Comparison of ENCODE assay signal across 22 cellular contexts in the genomic region with DNA sequence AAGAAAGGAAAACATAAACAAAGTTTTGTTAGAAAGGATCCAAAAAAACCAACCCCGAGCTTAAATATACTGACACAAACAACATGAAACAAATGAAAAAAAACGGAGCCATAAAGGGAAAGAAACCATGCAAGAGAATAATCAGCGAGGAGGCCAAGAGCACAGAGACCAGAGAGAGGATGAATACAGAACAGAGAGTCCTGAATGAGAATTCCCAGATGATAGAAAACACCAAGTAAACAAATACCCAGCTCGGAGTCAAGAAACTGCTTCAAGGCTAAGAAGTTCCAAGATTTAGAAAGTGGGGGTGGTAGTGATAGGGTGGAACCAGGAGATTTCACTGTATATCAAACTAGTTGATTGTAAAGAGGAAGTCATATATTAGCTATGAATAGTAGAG.
A peak's percentile ranks its signal among the peaks of the same experiment; 100 is the strongest.
DNase-seq lines count a peak whose midpoint lies in the region; FAIRE-seq and TF ChIP-seq lines count a peak whose summit lies in the region.
"Had no signal": no experiment of that assay in that cellular context is flagged by ENCODE, and none has a peak within 500 bp of the region (broad histone marks: within the 10 kb centered on the region; RNA-seq: fewer than 3 reads in every experiment).

No MANE protein-coding gene starts in this region.

- H4K20me1 ChIP-seq in H1 (replicated peaks in 1 of 2; ENCODE audit: control insufficient read depth in 1 of 2, insufficient read depth in 2 of 2, low read length in 2 of 2), result no peaks in the 10 kb centered on the region

- peak; percentile 4 for DNase-seq in activated CD4-positive, alpha-beta T cell treated with anti-CD3 and anti-CD28 coated beads, Interleukin-2, amount 10 ng/mL, durations not matched to agents 24 days and 14 days
- DNase-seq in activated CD4-positive, alpha-beta T cell treated with anti-CD3 and anti-CD28 coated beads for 1 hour, result no peak
- DNase-seq in H1 (ENCODE audit: low read depth in 1 of 2, low spot score in 2 of 2) (no peak), neural crest cell (ENCODE audit: low read depth, low spot score) (no peak), testis (peak; percentile 22), esophagus squamous epithelium (lab: John Stamatoyannopoulos, UW) (no peak), DMS79 treated with DMSO at 0.1 percent for 48 hours (lab: John Stamatoyannopoulos, UW) (no peak)
- DNase-seq: Calu3; DND-41; Karpas-422; NCI-H1092 treated with DMSO at 0.1 percent for 48 hours; NCI-H1436; NCI-H187 treated with DMSO at 0.1 percent for 48 hours; NCI-H2171 treated with DMSO at 0.1 percent for 48 hours; NCI-H524 treated with DMSO at 0.1 percent for 48 hours; NCI-H82; NK-92 treated with Interleukin-12 subunit alpha and Interleukin-12 subunit beta, amount 100 ng/mL, for 24 hours; PC-3 had no signal

- H3K27me3 ChIP-seq in H1 (replicated peaks in 1 of 4; ENCODE audit: control insufficient read depth in 3 of 4, extremely low read depth in 1 of 4, insufficient read depth in 3 of 4, low read length in 3 of 4) (no peaks in the 10 kb centered on the region), testis (no peaks in the 10 kb centered on the region), esophagus squamous epithelium (no peaks in the 10 kb centered on the region)
- H3K27me3 ChIP-seq: SJSA1 had no signal

- no peak overlapping the region for H3K4ac ChIP-seq in H1 (replicated peaks; ENCODE audit: insufficient read length, low read depth, low read length)

- no peaks in the 10 kb centered on the region for H3K36me3 Mint-ChIP-seq in activated CD4-positive, alpha-beta T cell treated with anti-CD3 and anti-CD28 coated beads, Interleukin-2, amount 10 ng/mL, durations not matched to agents 24 days and 14 days (ENCODE audit: low read depth)
- no peaks in the 10 kb centered on the region for H3K36me3 Mint-ChIP-seq in neural crest cell (ENCODE audit: low read depth)

- H3K4me3 Mint-ChIP-seq in activated CD4-positive, alpha-beta T cell treated with anti-CD3 and anti-CD28 coated beads, Interleukin-2, amount 10 ng/mL, durations not matched to agents 24 days and 14 days, result no peak overlapping the region
- no peak overlapping the region for H3K4me3 Mint-ChIP-seq in neural crest cell

- POLR2A ChIA-PET in H1 (lab: Charles Lee; ENCODE audit: partially characterized antibody), result no interaction called here

- H3K4me2 ChIP-seq in H1 (ENCODE audit: insufficient read depth in 1 of 2, low read depth in 2 of 2, low read length in 2 of 2), result no peak overlapping the region

- no peaks in the 10 kb centered on the region for H3K9me3 Mint-ChIP-seq in activated CD4-positive, alpha-beta T cell treated with anti-CD3 and anti-CD28 coated beads, Interleukin-2, amount 10 ng/mL, durations not matched to agents 24 days and 14 days
- peaks cover 2% of the 10 kb centered on the region for H3K9me3 Mint-ChIP-seq in neural crest cell

- H2AFZ ChIP-seq in H1 (ENCODE audit: low read length), result no peak overlapping the region

- H3K9me3 ChIP-seq in H1 (ENCODE audit: insufficient read depth in 2 of 2, low read depth in 1 of 2, low read length in 1 of 2) (no peaks in the 10 kb centered on the region), testis (no peaks in the 10 kb centered on the region), esophagus squamous epithelium (no peaks in the 10 kb centered on the region)
- H3K9me3 ChIP-seq: SJSA1 had no signal

- no peak overlapping the region for H3K4me3 ChIP-seq in H1 (ENCODE audit: extremely low read depth in 1 of 4, insufficient read depth in 2 of 4, low read depth in 3 of 4, low read length in 4 of 4)
- H3K4me3 ChIP-seq in testis, result no peak overlapping the region
- no peak overlapping the region for H3K4me3 ChIP-seq in esophagus squamous epithelium
- H3K4me3 ChIP-seq: SJSA1 had no signal

- H3K4me1 Mint-ChIP-seq in activated CD4-positive, alpha-beta T cell treated with anti-CD3 and anti-CD28 coated beads, Interleukin-2, amount 10 ng/mL, durations not matched to agents 24 days and 14 days, result no peaks in the 10 kb centered on the region
- no peaks in the 10 kb centered on the region for H3K4me1 Mint-ChIP-seq in neural crest cell

- TF ChIP-seq RAD21 in H1 (IDR thresholded peaks at IDR 0.05 in 1 of 2, conservative IDR thresholded peaks at IDR 0.05 in 1 of 2; ENCODE audit: low read depth in 2 of 2, low read length in 2 of 2), result no peak

- CTCF ChIA-PET in H1 (lab: Charles Lee; ENCODE audit: partially characterized antibody), result no interaction called here

- H3K18ac ChIP-seq in H1 (ENCODE audit: extremely low read depth, low read length), result no peak overlapping the region

- TF ChIP-seq CTCF in H1 (IDR thresholded peaks at IDR 0.05; ENCODE audit: control extremely low read depth in 1 of 3, insufficient read depth in 1 of 3, low read depth in 1 of 3, low read length in 3 of 3) (no peak), neural crest cell (conservative IDR thresholded peaks at IDR 0.05) (no peak), testis (IDR thresholded peaks at IDR 0.05) (no peak), esophagus squamous epithelium (IDR thresholded peaks at IDR 0.05) (no peak)

- no peak overlapping the region for H4K8ac ChIP-seq in H1 (ENCODE audit: extremely low read depth, insufficient read depth, low read length)

- H3K27ac ChIP-seq in H1 (ENCODE audit: low read depth, low read length) (no peak overlapping the region), testis (peak overlapping the region in 1 of 2 donors; percentile 0), esophagus squamous epithelium (no peak overlapping the region)
- H3K27ac ChIP-seq: 22Rv1, SJSA1 had no signal

- H3K56ac ChIP-seq in H1 (replicated peaks; ENCODE audit: insufficient read length, low read depth, low read length), result no peak overlapping the region

- no peak overlapping the region for H3K27ac Mint-ChIP-seq in activated CD4-positive, alpha-beta T cell treated with anti-CD3 and anti-CD28 coated beads, Interleukin-2, amount 10 ng/mL, durations not matched to agents 24 days and 14 days
- H3K27ac Mint-ChIP-seq in neural crest cell (ENCODE audit: unreplicated experiment), result peak overlapping the region; percentile 28

- no peak overlapping the region for H3K23ac ChIP-seq in H1 (ENCODE audit: insufficient read length)

- WGBS in H1 (ENCODE audit: extremely low coverage in 1 of 2, insufficient coverage in 1 of 2, insufficient read length in 1 of 2, insufficient replicate concordance in 2 of 2, low coverage in 1 of 2, low lambda C conversion rate in 2 of 2, missing lambda C conversion rate in 1 of 2), 2 experiments, result 93% methylated on average over 4 of the region's 4 CpGs; no CpG with 5 or more reads in 1 of the 2 experiments
- WGBS in testis, 2 donors, result 40 to 42% methylated on average over 4 of the region's 4 CpGs
- WGBS in esophagus squamous epithelium, 2 donors, result 61 to 77% methylated on average over 4 of the region's 4 CpGs

- H3K9ac ChIP-seq in H1 (replicated peaks in 1 of 4; ENCODE audit: extremely low read depth in 1 of 4, low read depth in 3 of 4, low read length in 3 of 4), result no peak overlapping the region

- H3K14ac ChIP-seq in H1 (ENCODE audit: insufficient read length), result no peak overlapping the region

- H3K4me1 ChIP-seq in H1 (replicated peaks in 1 of 4; ENCODE audit: control insufficient read depth in 3 of 4, insufficient read depth in 4 of 4, low read length in 3 of 4) (no peaks in the 10 kb centered on the region), testis (peaks cover 6% of the 10 kb centered on the region), esophagus squamous epithelium (no peaks in the 10 kb centered on the region)

- no peaks in the 10 kb centered on the region for H3K79me1 ChIP-seq in H1 (ENCODE audit: low read depth, low read length)

- H2BK15ac ChIP-seq in H1 (ENCODE audit: low read length), result no peak overlapping the region

- H4K5ac ChIP-seq in H1 (ENCODE audit: insufficient read length, low read depth, low read length), result no peak overlapping the region

- peak; percentile 63 for FAIRE-seq in H1 (lab: Jason Lieb, UNC)
- FAIRE-seq: GM19239, H54 had no signal

- no peak overlapping the region for H2BK20ac ChIP-seq in H1 (ENCODE audit: low read length)

- H2BK5ac ChIP-seq in H1 (ENCODE audit: low read depth, low read length), result no peak overlapping the region

- H2BK120ac ChIP-seq in H1 (replicated peaks; ENCODE audit: low read depth, low read length), result no peak overlapping the region

- H3K36me3 ChIP-seq in H1 (ENCODE audit: control insufficient read depth in 2 of 4, insufficient read depth in 4 of 4, low read length in 3 of 4) (no peaks in the 10 kb centered on the region), testis (ENCODE audit: low read depth, missing control alignments) (no peaks in the 10 kb centered on the region), esophagus squamous epithelium (no peaks in the 10 kb centered on the region)
- H3K36me3 ChIP-seq: SJSA1 had no signal

- no peak for TF ChIP-seq POLR2A in H1 (IDR thresholded peaks at IDR 0.05; ENCODE audit: control extremely low read depth in 1 of 2, low read depth in 2 of 2, low read length in 2 of 2)
- no peak for TF ChIP-seq POLR2A in testis (IDR thresholded peaks at IDR 0.05)
- TF ChIP-seq POLR2A in esophagus squamous epithelium (IDR thresholded peaks at IDR 0.05), result no peak

- H3K79me2 ChIP-seq in H1 (ENCODE audit: control insufficient read depth in 1 of 2, insufficient read depth in 2 of 2, low read length in 2 of 2), result no peaks in the 10 kb centered on the region

- H3K23me2 ChIP-seq in H1 (ENCODE audit: low read depth, low read length), result no peaks in the 10 kb centered on the region

- no peak for TF ChIP-seq EP300 in H1 (IDR thresholded peaks at IDR 0.05; ENCODE audit: borderline replicate concordance in 1 of 2, low read depth in 2 of 2, low read length in 2 of 2)

- no peak overlapping the region for H2BK12ac ChIP-seq in H1 (ENCODE audit: low read depth, low read length)

- intact Hi-C loops in activated CD4-positive, alpha-beta T cell treated with anti-CD3 and anti-CD28 coated beads, Interleukin-2, amount 10 ng/mL, durations not matched to agents 24 days and 14 days (cut with micrococcal nuclease), result no loop called here
- intact Hi-C loops in testis (cut with DNase I; ENCODE audit: low total_unique reads) (loop anchor here (10.0 kb wide), 1 partner anchor 820 kb away; no protein-coding TSS in a partner anchor), esophagus squamous epithelium (cut with DNase I) (no loop called here)

- H4K91ac ChIP-seq in H1 (replicated peaks; ENCODE audit: insufficient read length, low read length), result no peak overlapping the region

- no peak overlapping the region for H2AK5ac ChIP-seq in H1 (ENCODE audit: low read depth, low read length)

- no peaks in the 10 kb centered on the region for H3K27me3 Mint-ChIP-seq in activated CD4-positive, alpha-beta T cell treated with anti-CD3 and anti-CD28 coated beads, Interleukin-2, amount 10 ng/mL, durations not matched to agents 24 days and 14 days
- no peaks in the 10 kb centered on the region for H3K27me3 Mint-ChIP-seq in neural crest cell (ENCODE audit: low read depth)

TF ChIP-seq in H1, 55 proteins besides CTCF, POLR2A, EP300 and RAD21 (continues in another document):
- TF ChIP-seq CBX5 (IDR thresholded peaks at IDR 0.05; ENCODE audit: low read depth, low read length) (no peak), TEAD4 (IDR thresholded peaks at IDR 0.05; ENCODE audit: low read depth, low read length) (no peak), JUN (IDR thresholded peaks at IDR 0.05; ENCODE audit: low read depth, low read length) (no peak)
- TF ChIP-seq, protein P1, sequence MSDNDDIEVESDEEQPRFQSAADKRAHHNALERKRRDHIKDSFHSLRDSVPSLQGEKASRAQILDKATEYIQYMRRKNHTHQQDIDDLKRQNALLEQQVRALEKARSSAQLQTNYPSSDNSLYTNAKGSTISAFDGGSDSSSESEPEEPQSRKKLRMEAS (IDR thresholded peaks at IDR 0.05), result no peak

Comparison
In these comparisons a context has a peak if more than half of its experiments do, and no peak if none do; other contexts are left out.
1. DNase-seq: peak in activated CD4-positive, alpha-beta T cell treated with anti-CD3 and anti-CD28 coated beads, Interleukin-2, amount 10 ng/mL, durations not matched to agents 24 days and 14 days (single experiment) and testis (single experiment); none in activated CD4-positive, alpha-beta T cell treated with anti-CD3 and anti-CD28 coated beads for 1 hour (single experiment), H1 (0 of 2), neural crest cell (single experiment), esophagus squamous epithelium (single experiment) and DMS79 treated with DMSO at 0.1 percent for 48 hours (single experiment).